ENCODE assay signal across 23 cellular contexts in the genomic region with DNA sequence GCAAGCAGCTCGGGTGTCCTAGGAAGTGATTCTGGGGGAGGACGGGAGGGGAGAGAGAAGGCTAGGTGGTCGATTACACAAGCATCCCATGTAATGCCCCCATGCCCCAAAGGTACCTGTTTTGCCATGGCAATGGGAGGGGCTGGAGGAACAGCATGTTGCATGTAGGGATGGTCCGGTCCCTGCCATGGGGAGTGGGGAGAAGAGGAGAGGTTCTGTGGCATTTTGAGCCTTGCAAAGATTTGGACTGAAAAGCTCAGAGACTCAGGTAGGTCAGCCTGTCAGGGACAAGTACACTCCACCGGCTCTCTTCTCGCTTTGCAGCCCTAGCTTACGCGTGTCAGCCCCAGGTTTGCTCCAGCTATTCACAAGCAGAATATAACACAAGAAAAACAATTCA.
DNase-seq lines count a peak whose midpoint lies in the region; TF ChIP-seq lines count a peak whose summit lies in the region.
"Had no signal": no experiment of that assay in that cellular context is flagged by ENCODE, and none has a peak within 500 bp of the region (broad histone marks: within the 10 kb centered on the region; RNA-seq: fewer than 3 reads in every experiment).

No MANE protein-coding gene starts in this region.

- peak overlapping the region; percentile 73 for H3K27ac Mint-ChIP-seq in nephron progenitor cell
- H3K27ac Mint-ChIP-seq: CD8-positive, alpha-beta T cell had no signal

- no peaks in the 10 kb centered on the region for H3K9me2 ChIP-seq in OCI-LY1 (ENCODE audit: low read depth, low read length)

- DNase-seq in adipocyte (ENCODE audit: low read depth) (no peak), nephron progenitor cell (no peak), NCI-H2227 (lab: John Stamatoyannopoulos, UW; ENCODE audit: unreplicated experiment) (no peak), AG20443 (ENCODE audit: low spot score) (no peak), medulla oblongata (ENCODE audit: extremely low spot score) (no peak), NCI-H526 treated with DMSO at 0.1 percent for 48 hours (lab: John Stamatoyannopoulos, UW) (no peak)
- DNase-seq: AML-193; C1 segment of cervical spinal cord; CD8-positive, alpha-beta T cell; DMS153; H9; KG1; NCI-H1092 treated with DMSO at 0.1 percent for 48 hours; NCI-H1436 treated with DMSO at 0.1 percent for 48 hours; NCI-H1930; NCI-H2227 treated with DMSO at 0.1 percent for 48 hours; NCI-H510A treated with DMSO at 0.1 percent for 48 hours; NCI-H774; NK-92 treated with Interleukin-12 subunit alpha and Interleukin-12 subunit beta, amount 100 ng/mL, for 24 hours; SIG-M5 had no signal

- H3K27me3 ChIP-seq in OCI-LY1 (ENCODE audit: insufficient read depth, low read length) (no peaks in the 10 kb centered on the region), adipocyte (replicated peaks; ENCODE audit: control insufficient read depth, insufficient read depth, low read length) (no peaks in the 10 kb centered on the region), subcutaneous abdominal adipose tissue (ENCODE audit: control insufficient read depth in 5 of 5, insufficient read depth in 4 of 5, low read length in 5 of 5) (no peaks in the 10 kb centered on the region)

- no peak overlapping the region for H3K4me2 ChIP-seq in OCI-LY1 (ENCODE audit: low read length)

- H3K27me3 Mint-ChIP-seq in nephron progenitor cell (ENCODE audit: low read depth, poor library complexity), result no peaks in the 10 kb centered on the region

- H3K9me3 ChIP-seq in OCI-LY1 (ENCODE audit: low read length) (no peaks in the 10 kb centered on the region), adipocyte (ENCODE audit: control insufficient read depth, low read length) (no peaks in the 10 kb centered on the region), subcutaneous abdominal adipose tissue (ENCODE audit: control insufficient read depth in 5 of 5, low read length in 5 of 5) (no peaks in the 10 kb centered on the region)

- H3K4me3 ChIP-seq in OCI-LY1 (ENCODE audit: low read depth, low read length, poor library complexity, severe bottlenecking) (no peak overlapping the region), adipocyte (ENCODE audit: low read length) (no peak overlapping the region), subcutaneous abdominal adipose tissue (ENCODE audit: low read depth in 1 of 5, low read length in 5 of 5) (no peak overlapping the region)
- H3K4me3 ChIP-seq: GM23248 had no signal

- no peaks in the 10 kb centered on the region for H3F3A ChIP-seq in OCI-LY1 (ENCODE audit: insufficient read depth, low read length)

- peaks cover 83% of the 10 kb centered on the region for H3K4me1 ChIP-seq in OCI-LY1 (ENCODE audit: insufficient read depth, low read length, severe bottlenecking)
- peaks cover 54% of the 10 kb centered on the region for H3K4me1 ChIP-seq in adipocyte (ENCODE audit: control insufficient read depth, insufficient read depth, low read length)
- H3K4me1 ChIP-seq in subcutaneous abdominal adipose tissue (ENCODE audit: control insufficient read depth in 5 of 5, insufficient read depth in 5 of 5, low read length in 5 of 5), result peaks cover 0 to 68% (median 48%) of the 10 kb centered on the region in 5 donors

- H3K4me3 Mint-ChIP-seq in nephron progenitor cell, result no peak overlapping the region
- H3K4me3 Mint-ChIP-seq: CD8-positive, alpha-beta T cell; H9 had no signal

- peaks cover 34% of the 10 kb centered on the region; the same call in 1 of the 2 replicates for H3K36me3 ChIP-seq in OCI-LY1 (ENCODE audit: insufficient read depth, low read length)
- H3K36me3 ChIP-seq in adipocyte (ENCODE audit: control insufficient read depth, insufficient read depth, low read length, severe bottlenecking), result peaks cover 19% of the 10 kb centered on the region
- peaks cover 0 to 11% (median 4%) of the 10 kb centered on the region in 5 donors for H3K36me3 ChIP-seq in subcutaneous abdominal adipose tissue (ENCODE audit: control insufficient read depth in 5 of 5, insufficient read depth in 5 of 5, low read length in 5 of 5)

- peak overlapping the region; percentile 65 for H3K27ac ChIP-seq in OCI-LY1 (ENCODE audit: low read depth, low read length, poor library complexity, severe bottlenecking)
- H3K27ac ChIP-seq in subcutaneous abdominal adipose tissue (ENCODE audit: low read depth, low read length), result peak overlapping the region; percentile 78
- H3K27ac ChIP-seq: GM23248 had no signal

- H2AFZ ChIP-seq in OCI-LY1 (ENCODE audit: low read length), result no peak overlapping the region
- H2AFZ ChIP-seq: GM23248 had no signal

- no peaks in the 10 kb centered on the region for H3K9me3 Mint-ChIP-seq in nephron progenitor cell
- H3K9me3 Mint-ChIP-seq: CD8-positive, alpha-beta T cell; H9 had no signal

- H3K4me1 Mint-ChIP-seq in nephron progenitor cell, result peaks cover 9% of the 10 kb centered on the region

- TF ChIP-seq CTCF in OCI-LY1 (IDR thresholded peaks at IDR 0.05; ENCODE audit: low read length) (no peak), nephron progenitor cell (IDR thresholded peaks at IDR 0.05) (no peak)

- H3K36me3 Mint-ChIP-seq in nephron progenitor cell (ENCODE audit: low read depth), result peaks cover 66% of the 10 kb centered on the region
- H3K36me3 Mint-ChIP-seq: CD8-positive, alpha-beta T cell had no signal

- H4K20me1 ChIP-seq in OCI-LY1 (ENCODE audit: insufficient read depth, low read length), result no peaks in the 10 kb centered on the region

- H3K9ac ChIP-seq in OCI-LY1 (ENCODE audit: low read length), result peak overlapping the region; percentile 5; the same call in 1 of the 2 replicates
- H3K9ac ChIP-seq in adipocyte (ENCODE audit: low read length), result peak overlapping the region; percentile 35
- no peak overlapping the region for H3K9ac ChIP-seq in subcutaneous abdominal adipose tissue (ENCODE audit: low read length in 5 of 5)
- H3K9ac ChIP-seq: GM23248 had no signal

- H3K79me2 ChIP-seq in OCI-LY1 (ENCODE audit: insufficient read depth, low read length), result no peaks in the 10 kb centered on the region

Comparison
In these comparisons a context has a peak if more than half of its experiments do, and no peak if none do; other contexts are left out.
1. H3K9ac ChIP-seq: peak in OCI-LY1 (single experiment) and adipocyte (single experiment); none in subcutaneous abdominal adipose tissue (0 of 5).